1 cellular context compared by ENCODE assay signal in the genomic region with DNA sequence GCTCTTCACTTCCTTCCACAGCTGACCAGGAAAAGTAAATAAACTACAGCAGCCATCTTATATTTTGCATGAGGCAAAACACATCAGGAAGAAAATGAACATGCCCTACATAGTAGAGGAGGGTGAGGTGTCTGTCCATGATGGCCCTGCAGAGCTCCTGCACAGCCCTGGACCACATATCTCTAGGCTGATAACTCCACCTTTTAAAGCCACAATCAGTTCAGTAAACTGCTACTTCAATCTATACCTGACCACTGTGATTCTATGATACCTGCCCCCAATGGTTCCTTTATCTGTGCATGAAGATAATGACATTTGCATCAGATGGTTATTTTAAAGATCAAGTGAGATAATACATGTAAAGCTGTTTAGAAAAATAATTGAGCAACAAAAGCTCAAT.
TF ChIP-seq lines count a peak whose summit lies in the region.

No MANE protein-coding gene starts in this region.

TF ChIP-seq in K562, 482 proteins besides CTCF, POLR2A, EP300 and RAD21:
- TF ChIP-seq, protein P1, sequence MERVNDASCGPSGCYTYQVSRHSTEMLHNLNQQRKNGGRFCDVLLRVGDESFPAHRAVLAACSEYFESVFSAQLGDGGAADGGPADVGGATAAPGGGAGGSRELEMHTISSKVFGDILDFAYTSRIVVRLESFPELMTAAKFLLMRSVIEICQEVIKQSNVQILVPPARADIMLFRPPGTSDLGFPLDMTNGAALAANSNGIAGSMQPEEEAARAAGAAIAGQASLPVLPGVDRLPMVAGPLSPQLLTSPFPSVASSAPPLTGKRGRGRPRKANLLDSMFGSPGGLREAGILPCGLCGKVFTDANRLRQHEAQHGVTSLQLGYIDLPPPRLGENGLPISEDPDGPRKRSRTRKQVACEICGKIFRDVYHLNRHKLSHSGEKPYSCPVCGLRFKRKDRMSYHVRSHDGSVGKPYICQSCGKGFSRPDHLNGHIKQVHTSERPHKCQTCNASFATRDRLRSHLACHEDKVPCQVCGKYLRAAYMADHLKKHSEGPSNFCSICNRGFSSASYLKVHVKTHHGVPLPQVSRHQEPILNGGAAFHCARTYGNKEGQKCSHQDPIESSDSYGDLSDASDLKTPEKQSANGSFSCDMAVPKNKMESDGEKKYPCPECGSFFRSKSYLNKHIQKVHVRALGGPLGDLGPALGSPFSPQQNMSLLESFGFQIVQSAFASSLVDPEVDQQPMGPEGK (CRISPR knock-in tag; IDR thresholded peaks at IDR 0.05; ENCODE audit: borderline replicate concordance), result no peak
- TF ChIP-seq, protein P2, sequence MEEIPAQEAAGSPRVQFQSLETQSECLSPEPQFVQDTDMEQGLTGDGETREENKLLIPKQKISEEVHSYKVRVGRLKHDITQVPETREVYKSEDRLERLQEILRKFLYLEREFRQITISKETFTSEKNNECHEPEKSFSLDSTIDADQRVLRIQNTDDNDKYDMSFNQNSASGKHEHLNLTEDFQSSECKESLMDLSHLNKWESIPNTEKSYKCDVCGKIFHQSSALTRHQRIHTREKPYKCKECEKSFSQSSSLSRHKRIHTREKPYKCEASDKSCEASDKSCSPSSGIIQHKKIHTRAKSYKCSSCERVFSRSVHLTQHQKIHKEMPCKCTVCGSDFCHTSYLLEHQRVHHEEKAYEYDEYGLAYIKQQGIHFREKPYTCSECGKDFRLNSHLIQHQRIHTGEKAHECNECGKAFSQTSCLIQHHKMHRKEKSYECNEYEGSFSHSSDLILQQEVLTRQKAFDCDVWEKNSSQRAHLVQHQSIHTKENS (CRISPR knock-in tag; IDR thresholded peaks at IDR 0.05), result no peak
- TF ChIP-seq ZNF316 (IDR thresholded peaks at IDR 0.05) (no peak), MAFF (IDR thresholded peaks at IDR 0.05; ENCODE audit: low read length) (no peak)
